In the genomic region with DNA sequence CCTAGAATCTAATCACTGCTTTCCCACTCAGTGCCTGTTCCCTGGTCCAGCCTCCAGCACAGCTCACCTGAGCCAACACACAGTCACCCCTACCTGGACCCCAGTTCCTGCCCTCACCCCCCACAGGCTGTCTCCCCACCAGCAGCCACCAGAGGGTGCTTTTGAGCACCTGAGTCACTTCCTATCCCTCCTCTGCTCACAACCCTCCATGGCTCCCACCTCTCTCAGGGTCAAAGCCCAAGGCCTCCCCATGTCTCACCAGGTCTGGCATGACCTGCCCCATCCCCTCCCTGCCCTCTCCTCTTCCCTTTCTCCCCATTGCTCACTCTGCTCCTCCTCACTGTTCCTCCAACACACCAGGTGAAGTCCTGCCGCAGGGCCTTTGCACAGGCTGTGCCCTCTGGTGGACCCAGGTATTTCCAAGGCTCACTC, we compare ENCODE assay signal across 8 cellular contexts.
DNase-seq lines count a peak whose midpoint lies in the region; ATAC-seq and TF ChIP-seq lines count a peak whose summit lies in the region.

No MANE protein-coding gene starts in this region.

- H3K27me3 Mint-ChIP-seq in T-helper 2 cell treated with Interferon-gamma antibody and Interleukin-4, amounts not matched to agents 5 μg/mL and 100 μg/mL, for 36 hours (ENCODE audit: low read depth): peaks cover 5% of the 10 kb centered on the region
- peaks cover 5% of the 10 kb centered on the region for H3K27me3 Mint-ChIP-seq in memory B cell

- no peaks in the 10 kb centered on the region for H3K9me3 ChIP-seq in tibial artery

- H3K9me3 Mint-ChIP-seq in T-helper 2 cell treated with Interferon-gamma antibody and Interleukin-4, amounts not matched to agents 5 μg/mL and 100 μg/mL, for 36 hours: no peaks in the 10 kb centered on the region
- H3K9me3 Mint-ChIP-seq in memory B cell: no peaks in the 10 kb centered on the region

- TF ChIP-seq CTCF in astrocyte of the spinal cord (IDR thresholded peaks at IDR 0.05; ENCODE audit: low read depth, low read length) (peak; percentile 62), tibial artery (IDR thresholded peaks at IDR 0.05) (peak; percentile 22 to 41)

- intact Hi-C loops in tibial artery (cut with DNase I; ENCODE audit: low total_unique reads): loop anchor here (2.0 to 10.0 kb wide), 2 partner anchors 60 to 304 kb away; a partner anchor contains a TSS

- peak; percentile 70 for ATAC-seq in memory B cell (ENCODE audit: low read depth)

- peaks cover 7% of the 10 kb centered on the region for H3K4me1 Mint-ChIP-seq in T-helper 2 cell treated with Interferon-gamma antibody and Interleukin-4, amounts not matched to agents 5 μg/mL and 100 μg/mL, for 36 hours (ENCODE audit: low read depth)
- H3K4me1 Mint-ChIP-seq in memory B cell: peaks cover 10% of the 10 kb centered on the region

- no peaks in the 10 kb centered on the region for H3K36me3 ChIP-seq in tibial artery

- in situ Hi-C loops in astrocyte of the spinal cord (cut with HindIII; ENCODE audit: low sequenced_read_pairs): no loop called here

- no peaks in the 10 kb centered on the region for H3K36me3 Mint-ChIP-seq in T-helper 2 cell treated with Interferon-gamma antibody and Interleukin-4, amounts not matched to agents 5 μg/mL and 100 μg/mL, for 36 hours (ENCODE audit: low read depth)
- H3K36me3 Mint-ChIP-seq in memory B cell: no peaks in the 10 kb centered on the region

- H3K27me3 ChIP-seq in tibial artery: peaks cover 0 to 12% of the 10 kb centered on the region in 2 donors

- peak; percentile 60 for DNase-seq in DMS 273 (lab: John Stamatoyannopoulos, UW; ENCODE audit: unreplicated experiment)
- no peak for DNase-seq in DMS 273 treated with DMSO at 0.1 percent for 48 hours (lab: John Stamatoyannopoulos, UW)
- DNase-seq in T-helper 2 cell treated with Interferon-gamma antibody and Interleukin-4, amounts not matched to agents 5 μg/mL and 100 μg/mL, for 36 hours (ENCODE audit: low spot score): peak; percentile 42
- no peak for DNase-seq in astrocyte of the spinal cord (ENCODE audit: low read depth, low spot score)
- DNase-seq in memory B cell (ENCODE audit: low spot score in 2 of 2): peak; percentile 66 to 69
- DNase-seq in tibial artery: no peak
- no peak for DNase-seq in NCI-H226
- no peak for DNase-seq in OCI-M2 (lab: John Stamatoyannopoulos, UW; ENCODE audit: unreplicated experiment)

- H3K4me3 ChIP-seq in astrocyte of the spinal cord (ENCODE audit: low read depth, low read length): no peak overlapping the region
- H3K4me3 ChIP-seq in tibial artery: no peak overlapping the region

- H3K4me3 Mint-ChIP-seq in T-helper 2 cell treated with Interferon-gamma antibody and Interleukin-4, amounts not matched to agents 5 μg/mL and 100 μg/mL, for 36 hours: no peak overlapping the region
- H3K4me3 Mint-ChIP-seq in memory B cell: no peak overlapping the region

- H3K27ac ChIP-seq in tibial artery: no peak overlapping the region

- no peak overlapping the region for H3K27ac Mint-ChIP-seq in T-helper 2 cell treated with Interferon-gamma antibody and Interleukin-4, amounts not matched to agents 5 μg/mL and 100 μg/mL, for 36 hours
- no peak overlapping the region for H3K27ac Mint-ChIP-seq in memory B cell

- H3K4me1 ChIP-seq in tibial artery: peaks cover 0 to 7% (median 0%) of the 10 kb centered on the region in 4 donors

Comparison
In these comparisons a context has a peak if more than half of its experiments do, and no peak if none do; other contexts are left out.
1. DNase-seq: peak in DMS 273 (single experiment), T-helper 2 cell treated with Interferon-gamma antibody and Interleukin-4, amounts not matched to agents 5 μg/mL and 100 μg/mL, for 36 hours (single experiment) and memory B cell (2 of 2); none in DMS 273 treated with DMSO at 0.1 percent for 48 hours (single experiment), astrocyte of the spinal cord (single experiment), tibial artery (0 of 2), NCI-H226 (single experiment) and OCI-M2 (single experiment).